ENCODE assay signal across 1 cellular context in genomic region chr5:151191661-151192060, GRCh38.
TF ChIP-seq lines count a peak whose summit lies in the region.

No MANE protein-coding gene starts in this region.

TF ChIP-seq in H1, 55 proteins besides CTCF, POLR2A, EP300 and RAD21:
- TF ChIP-seq NANOG (IDR thresholded peaks at IDR 0.05; ENCODE audit: insufficient read depth, low read depth, low read length, poor library complexity, severe bottlenecking) (no peak), TBP (IDR thresholded peaks at IDR 0.05; ENCODE audit: low read depth, low read length) (no peak), FOSL1 (IDR thresholded peaks at IDR 0.05; ENCODE audit: insufficient read depth, low read depth, low read length) (no peak), BCL11A (IDR thresholded peaks at IDR 0.05; ENCODE audit: low read depth in 2 of 2, low read length in 2 of 2) (no peak), HDAC2 (IDR thresholded peaks at IDR 0.05; ENCODE audit: borderline replicate concordance in 1 of 2, low read depth in 2 of 2, low read length in 2 of 2) (no peak), ATF3 (IDR thresholded peaks at IDR 0.05; ENCODE audit: insufficient read depth, low read depth, low read length) (no peak), HDAC6 (IDR thresholded peaks at IDR 0.05; ENCODE audit: low read depth, low read length) (no peak), CEBPB (IDR thresholded peaks at IDR 0.05; ENCODE audit: low read depth, low read length) (no peak), E2F6 (IDR thresholded peaks at IDR 0.05) (no peak), CHD1 (IDR thresholded peaks at IDR 0.05; ENCODE audit: low read depth, low read length) (no peak), NRF1 (IDR thresholded peaks at IDR 0.05; ENCODE audit: low read depth, low read length) (no peak), ASH2L (IDR thresholded peaks at IDR 0.05; ENCODE audit: low read length) (no peak), RNF2 (IDR thresholded peaks at IDR 0.05; ENCODE audit: borderline replicate concordance, low read depth, low read length, missing control alignments, poor library complexity, severe bottlenecking) (no peak), BACH1 (IDR thresholded peaks at IDR 0.05; ENCODE audit: low read length) (no peak), USF2 (IDR thresholded peaks at IDR 0.05; ENCODE audit: low read length) (no peak), TAF7 (optimal IDR thresholded peaks at IDR 0.05; ENCODE audit: borderline replicate concordance, low read depth, low read length) (no peak)
